33 cellular contexts compared by ENCODE assay signal in genomic region chr20:32113861-32114260, GRCh38.
"Had no signal": no experiment of that assay in that cellular context is flagged by ENCODE, and none has a peak within 500 bp of the region (broad histone marks: within the 10 kb centered on the region; RNA-seq: fewer than 3 reads in every experiment).

No MANE protein-coding gene starts in this region.

- DNase-seq: activated CD4-positive, alpha-beta memory T cell treated with anti-CD3 and anti-CD28 coated beads, Interleukin-2, amount 10 ng/mL, durations not matched to agents 7 days and 5 days; activated CD4-positive, alpha-beta T cell treated with anti-CD3 and anti-CD28 coated beads for 1 hour; activated CD4-positive, alpha-beta T cell treated with anti-CD3 and anti-CD28 coated beads for 48 hours; activated CD4-positive, CD25-positive, alpha-beta regulatory T cell; activated CD8-positive, alpha-beta memory T cell treated with anti-CD3 and anti-CD28 coated beads for 24 hours; activated CD8-positive, alpha-beta memory T cell treated with anti-CD3 and anti-CD28 coated beads, Interleukin-2, amount 10 ng/mL, durations not matched to agents 7 days and 5 days; activated CD8-positive, alpha-beta memory T cell treated with anti-CD3 and anti-CD28 coated beads, Interleukin-2, amount 50 U/mL, for 48 hours; activated effector memory CD4-positive, alpha-beta T cell treated with Interleukin-2 at 50 U/mL for 16 hours; activated naive CD4-positive, alpha-beta T cell treated with anti-CD3 and anti-CD28 coated beads, Interleukin-2, amount 10 ng/mL, durations not matched to agents 7 days and 5 days; activated naive CD8-positive, alpha-beta T cell treated with anti-CD3 and anti-CD28 coated beads, Interleukin-2, amount 50 U/mL, for 24 hours; activated T-cell treated with anti-CD3 and anti-CD28 coated beads, Interleukin-2, amount 50 U/mL, for 48 hours; cerebellar nuclear complex; MM.1S; MV-4-11; NCI-H1092; NCI-H1436 treated with DMSO at 0.1 percent for 48 hours; NCI-H1694 treated with DMSO at 0.1 percent for 48 hours; NCI-H2029; NCI-H345; NCI-H524 treated with DMSO at 0.1 percent for 48 hours; NK-92 treated with Interleukin-12 subunit alpha and Interleukin-12 subunit beta, amount 100 ng/mL, for 24 hours; PC-3; Peyer's patch; RPMI8226; SHP77 treated with DMSO at 0.1 percent for 48 hours; SW 1271; T-helper 1 cell; T-helper 2 cell; T-helper 9 cell; WERI-Rb-1 had no signal

- H3K27me3 Mint-ChIP-seq: activated CD4-positive, alpha-beta memory T cell treated with anti-CD3 and anti-CD28 coated beads, Interleukin-2, amount 10 ng/mL, durations not matched to agents 7 days and 5 days; activated CD8-positive, alpha-beta memory T cell treated with anti-CD3 and anti-CD28 coated beads, Interleukin-2, amount 10 ng/mL, durations not matched to agents 7 days and 5 days; activated naive CD4-positive, alpha-beta T cell treated with anti-CD3 and anti-CD28 coated beads, Interleukin-2, amount 10 ng/mL, durations not matched to agents 7 days and 5 days; activated naive CD8-positive, alpha-beta T cell; activated naive CD8-positive, alpha-beta T cell treated with anti-CD3 and anti-CD28 coated beads, Interleukin-2, amount 50 U/mL, for 24 hours had no signal

- H3K9me3 Mint-ChIP-seq: activated naive CD4-positive, alpha-beta T cell treated with anti-CD3 and anti-CD28 coated beads, Interleukin-2, amount 10 ng/mL, durations not matched to agents 7 days and 5 days; activated naive CD8-positive, alpha-beta T cell treated with anti-CD3 and anti-CD28 coated beads, Interleukin-2, amount 50 U/mL, for 24 hours; brain had no signal

- H3K4me3 ChIP-seq: Peyer's patch, SJSA1 had no signal

- H3K4me3 Mint-ChIP-seq: activated CD4-positive, alpha-beta memory T cell treated with anti-CD3 and anti-CD28 coated beads, Interleukin-2, amount 10 ng/mL, durations not matched to agents 7 days and 5 days; activated CD8-positive, alpha-beta memory T cell treated with anti-CD3 and anti-CD28 coated beads, Interleukin-2, amount 10 ng/mL, durations not matched to agents 7 days and 5 days; activated naive CD4-positive, alpha-beta T cell treated with anti-CD3 and anti-CD28 coated beads, Interleukin-2, amount 10 ng/mL, durations not matched to agents 7 days and 5 days; activated naive CD8-positive, alpha-beta T cell; activated naive CD8-positive, alpha-beta T cell treated with anti-CD3 and anti-CD28 coated beads, Interleukin-2, amount 50 U/mL, for 24 hours had no signal

- H3K27ac Mint-ChIP-seq: activated CD4-positive, alpha-beta memory T cell treated with anti-CD3 and anti-CD28 coated beads, Interleukin-2, amount 10 ng/mL, durations not matched to agents 7 days and 5 days; activated CD8-positive, alpha-beta memory T cell treated with anti-CD3 and anti-CD28 coated beads, Interleukin-2, amount 10 ng/mL, durations not matched to agents 7 days and 5 days; activated naive CD4-positive, alpha-beta T cell treated with anti-CD3 and anti-CD28 coated beads, Interleukin-2, amount 10 ng/mL, durations not matched to agents 7 days and 5 days had no signal

- H3K27ac ChIP-seq: SJSA1, WERI-Rb-1 had no signal

- H3K27me3 ChIP-seq: Peyer's patch, SJSA1 had no signal

- ATAC-seq: activated CD8-positive, alpha-beta memory T cell treated with anti-CD3 and anti-CD28 coated beads, Interleukin-2, amount 10 ng/mL, durations not matched to agents 7 days and 5 days; activated naive CD8-positive, alpha-beta T cell treated with anti-CD3 and anti-CD28 coated beads, Interleukin-2, amount 50 U/mL, for 24 hours; PC-3 had no signal

- H3K9me3 ChIP-seq: Peyer's patch had no signal
